9 cellular contexts compared by ENCODE assay signal in genomic region chr17:27506348-27507218, GRCh38.
A peak's percentile ranks its signal among the peaks of the same experiment; 100 is the strongest.
DNase-seq lines count a peak whose midpoint lies in the region; ATAC-seq and TF ChIP-seq lines count a peak whose summit lies in the region.
"Had no signal": no experiment of that assay in that cellular context is flagged by ENCODE, and none has a peak within 500 bp of the region (broad histone marks: within the 10 kb centered on the region; RNA-seq: fewer than 3 reads in every experiment).

No MANE protein-coding gene starts in this region.

- 0 out of 2 replicates have a peak, but pooled peaks cover 4% of the 10 kb centered on the region for H3K9me3 ChIP-seq in HUES48 (ENCODE audit: control insufficient read depth, insufficient read depth, low read length)

- H3K4me1 ChIP-seq in HUES48 (ENCODE audit: control insufficient read depth, insufficient read depth, low read length), result peaks cover 39% of the 10 kb centered on the region

- peak overlapping the region; percentile 84 for H3K27ac ChIP-seq in HUES48 (ENCODE audit: low read depth, low read length)
- H3K27ac ChIP-seq in coronary artery, result no peak overlapping the region

- no peaks in the 10 kb centered on the region for H3K27me3 ChIP-seq in HUES48 (ENCODE audit: control insufficient read depth, insufficient read depth, low read length)

- no peaks in the 10 kb centered on the region for H3K36me3 ChIP-seq in HUES48 (ENCODE audit: control insufficient read depth, insufficient read depth, low read length)

- DNase-seq in glomerular visceral epithelial cell (ENCODE audit: extremely low spot score) (peak; percentile 50), NK-92 (lab: John Stamatoyannopoulos, UW; ENCODE audit: unreplicated experiment) (no peak), NCI-H2196 (lab: John Stamatoyannopoulos, UW; ENCODE audit: unreplicated experiment) (no peak), coronary artery (ENCODE audit: low spot score) (no peak)
- DNase-seq in effector CD4-positive, alpha-beta T cell, result no peak
- DNase-seq: activated naive CD4-positive, alpha-beta T cell treated with anti-CD3 and anti-CD28 coated beads, Interleukin-2, amount 50 U/mL, for 16 hours had no signal

- H3K9ac ChIP-seq in HUES48 (ENCODE audit: low read depth, low read length), result peak overlapping the region; percentile 44; the same call in 1 of the 2 replicates

- no peak for TF ChIP-seq CTCF in coronary artery (IDR thresholded peaks at IDR 0.05)

- peak overlapping the region; percentile 36; the same call in 1 of the 2 replicates for H3K4me3 ChIP-seq in GM08714 (ENCODE audit: low read length)
- H3K4me3 ChIP-seq in HUES48 (ENCODE audit: low read depth, low read length), result peak overlapping the region; percentile 40
- no peak overlapping the region for H3K4me3 ChIP-seq in coronary artery

- ATAC-seq in GM21447 (IDR thresholded peaks at IDR 0.05; ENCODE audit: unreplicated experiment), result peak; percentile 72
